17 cellular contexts compared by ENCODE assay signal in the genomic region with DNA sequence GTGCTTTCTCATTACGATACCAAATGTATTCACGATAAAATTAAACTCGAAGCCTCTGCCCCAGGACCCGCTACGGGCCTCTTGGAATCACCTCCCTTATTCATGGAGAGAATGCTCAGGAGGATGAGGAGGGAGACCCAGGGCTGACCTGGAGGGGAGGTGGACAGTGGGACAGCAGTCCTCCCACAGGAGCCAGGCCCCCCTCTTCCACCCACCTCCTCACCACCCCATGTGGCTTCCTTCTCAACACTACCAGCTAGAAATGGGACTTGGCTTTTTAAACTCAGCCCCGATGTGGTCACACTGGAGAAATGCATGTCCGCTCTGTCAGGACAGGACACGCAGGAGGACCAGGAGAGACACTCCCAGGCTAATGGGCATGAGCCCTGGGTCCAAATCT.
DNase-seq lines count a peak whose midpoint lies in the region; ATAC-seq and TF ChIP-seq lines count a peak whose summit lies in the region.
"Had no signal": no experiment of that assay in that cellular context is flagged by ENCODE, and none has a peak within 500 bp of the region (broad histone marks: within the 10 kb centered on the region; RNA-seq: fewer than 3 reads in every experiment).

No MANE protein-coding gene starts in this region.

- no peaks in the 10 kb centered on the region for H3K9me2 ChIP-seq in Karpas-422 (replicated peaks; ENCODE audit: insufficient read depth, low read length)

- TF ChIP-seq CTCF in OCI-LY3 (IDR thresholded peaks at IDR 0.05; ENCODE audit: low read depth, low read length): no peak

- peak; percentile 52 for DNase-seq in sciatic nerve (ENCODE audit: low spot score)
- no peak for DNase-seq in Karpas-422
- DNase-seq in NCI-H2081 (lab: John Stamatoyannopoulos, UW): no peak
- no peak for DNase-seq in T-cell
- DNase-seq: ACHN; CD8-positive, alpha-beta memory T cell; KBM-7; NCI-H1092 treated with DMSO at 0.1 percent for 48 hours; NCI-H1694 treated with DMSO at 0.1 percent for 48 hours; NCI-H446 treated with DMSO at 0.1 percent for 48 hours; NCI-H748 treated with DMSO at 0.1 percent for 48 hours had no signal

- peak overlapping the region; percentile 70 to 91 (median 86) for H3K9ac ChIP-seq in BLaER1 treated with 17β-estradiol and CSF1 and Interleukin-3, amounts not matched to agents 10 nM and 100 nM
- H3K9ac ChIP-seq in OCI-LY3 (ENCODE audit: low read length) (peak overlapping the region; percentile 64; the same call in 1 of the 2 replicates), Karpas-422 (ENCODE audit: low read length) (no peak overlapping the region)

- H3K27me3 ChIP-seq in BLaER1 treated with 17β-estradiol and CSF1 and Interleukin-3, amounts not matched to agents 10 nM and 100 nM: no peaks in the 10 kb centered on the region
- H3K27me3 ChIP-seq in OCI-LY3 (ENCODE audit: low read depth, low read length): no peaks in the 10 kb centered on the region
- H3K27me3 ChIP-seq in layer of hippocampus (ENCODE audit: control insufficient read depth, insufficient read depth, low read length): no peaks in the 10 kb centered on the region
- no peaks in the 10 kb centered on the region for H3K27me3 ChIP-seq in Karpas-422 (ENCODE audit: low read length)

- peaks cover 0 to 4% (median 0%) of the 10 kb centered on the region in 11 experiments; a peak in 3 of 22 replicates for H3K36me3 ChIP-seq in BLaER1 treated with 17β-estradiol and CSF1 and Interleukin-3, amounts not matched to agents 10 nM and 100 nM
- H3K36me3 ChIP-seq in OCI-LY3 (replicated peaks; ENCODE audit: low read depth, low read length): peaks cover 25% of the 10 kb centered on the region
- H3K36me3 ChIP-seq in Karpas-422 (ENCODE audit: insufficient read depth, low read length): peaks cover 3% of the 10 kb centered on the region; the same call in 1 of the 2 replicates

- peak overlapping the region; percentile 84 to 97 (median 93) for H3K4me2 ChIP-seq in BLaER1 treated with 17β-estradiol and CSF1 and Interleukin-3, amounts not matched to agents 10 nM and 100 nM
- peak overlapping the region; percentile 47 for H3K4me2 ChIP-seq in OCI-LY3 (ENCODE audit: low read length)
- H3K4me2 ChIP-seq in Karpas-422 (ENCODE audit: low read depth, low read length, poor library complexity, severe bottlenecking): no peak overlapping the region
- H3K4me2 ChIP-seq: GM23338 had no signal

- CTCF ChIA-PET in T-cell (lab: Charles Lee): no interaction called here

- H3K9me3 ChIP-seq in BLaER1 treated with 17β-estradiol and CSF1 and Interleukin-3, amounts not matched to agents 10 nM and 100 nM (replicated peaks in 1 of 11): peaks cover 23 to 35% (median 29%) of the 10 kb centered on the region in 11 experiments
- H3K9me3 ChIP-seq in OCI-LY3 (ENCODE audit: insufficient read depth, low read length): peaks cover 11% of the 10 kb centered on the region
- peaks cover 4% of the 10 kb centered on the region for H3K9me3 ChIP-seq in Karpas-422 (ENCODE audit: low read length)

- ATAC-seq in sciatic nerve (no peak), HG02870 (IDR thresholded peaks at IDR 0.05; ENCODE audit: unreplicated experiment) (no peak), T-cell (replicated peaks in 1 of 4) (no peak)
- ATAC-seq: Panc1 had no signal

- intact Hi-C loops in sciatic nerve (cut with DNase I): no loop called here

- peaks cover 6 to 18% (median 12%) of the 10 kb centered on the region in 3 donors for H3K4me1 Mint-ChIP-seq in T-cell

- H3K27ac ChIP-seq in BLaER1 treated with 17β-estradiol and CSF1 and Interleukin-3, amounts not matched to agents 10 nM and 100 nM: peak overlapping the region; percentile 73 to 99 (median 98)
- peak overlapping the region; percentile 98 for H3K27ac ChIP-seq in OCI-LY3 (ENCODE audit: low read length)
- H3K27ac ChIP-seq in layer of hippocampus (ENCODE audit: low read depth, low read length): peak overlapping the region; percentile 19
- H3K27ac ChIP-seq in Karpas-422 (ENCODE audit: low read length): no peak overlapping the region

- peaks cover 0 to 15% (median 15%) of the 10 kb centered on the region in 3 donors for H3K9me3 Mint-ChIP-seq in T-cell

- H3K4me3 ChIP-seq in BLaER1 treated with 17β-estradiol and CSF1 and Interleukin-3, amounts not matched to agents 10 nM and 100 nM: peak overlapping the region in 6 of 10 experiments; percentile 11 to 54 (median 33); a peak in 8 of 20 replicates
- H3K4me3 ChIP-seq in OCI-LY3 (ENCODE audit: low read length): no peak overlapping the region
- H3K4me3 ChIP-seq in Karpas-422 (ENCODE audit: low read length): no peak overlapping the region
- H3K4me3 ChIP-seq: GM23338 had no signal

- no peaks in the 10 kb centered on the region for H4K20me1 ChIP-seq in BLaER1 treated with 17β-estradiol and CSF1 and Interleukin-3, amounts not matched to agents 10 nM and 100 nM
- H4K20me1 ChIP-seq in OCI-LY3 (ENCODE audit: insufficient read depth, low read length) (no peaks in the 10 kb centered on the region), Karpas-422 (ENCODE audit: insufficient read depth, low read depth, low read length) (no peaks in the 10 kb centered on the region)

- H3K4me3 Mint-ChIP-seq in T-cell: no peak overlapping the region
- H3K4me3 Mint-ChIP-seq: CD8-positive, alpha-beta memory T cell; GM23338 had no signal

- no peaks in the 10 kb centered on the region for H3K79me2 ChIP-seq in OCI-LY3 (ENCODE audit: low read length)
- H3K79me2 ChIP-seq in Karpas-422 (ENCODE audit: low read length): no peaks in the 10 kb centered on the region

- H2AFZ ChIP-seq in OCI-LY3 (ENCODE audit: low read depth, low read length) (no peak overlapping the region), Karpas-422 (ENCODE audit: low read length) (no peak overlapping the region)
- H2AFZ ChIP-seq: GM23338 had no signal

- peaks cover 3% of the 10 kb centered on the region for H3K36me3 Mint-ChIP-seq in T-cell

- no peak overlapping the region for H3K27ac Mint-ChIP-seq in T-cell
- H3K27ac Mint-ChIP-seq: CD8-positive, alpha-beta memory T cell; GM23338 had no signal

- H3K27me3 Mint-ChIP-seq in T-cell: no peaks in the 10 kb centered on the region

- peaks cover 74 to 83% (median 78%) of the 10 kb centered on the region in 10 experiments for H3K4me1 ChIP-seq in BLaER1 treated with 17β-estradiol and CSF1 and Interleukin-3, amounts not matched to agents 10 nM and 100 nM
- H3K4me1 ChIP-seq in OCI-LY3 (ENCODE audit: low read length): peaks cover 57% of the 10 kb centered on the region
- peaks cover 28% of the 10 kb centered on the region for H3K4me1 ChIP-seq in Karpas-422 (ENCODE audit: low read length)

- POLR2A ChIA-PET in T-cell (lab: Charles Lee): no interaction called here

Comparison
In these comparisons a context has a peak if more than half of its experiments do, and no peak if none do; other contexts are left out.
1. H3K4me3 ChIP-seq: peak in BLaER1 treated with 17β-estradiol and CSF1 and Interleukin-3, amounts not matched to agents 10 nM and 100 nM (6 of 10); none in OCI-LY3 (single experiment) and Karpas-422 (single experiment).